ENCODE assay signal across 1 cellular context in the genomic region with DNA sequence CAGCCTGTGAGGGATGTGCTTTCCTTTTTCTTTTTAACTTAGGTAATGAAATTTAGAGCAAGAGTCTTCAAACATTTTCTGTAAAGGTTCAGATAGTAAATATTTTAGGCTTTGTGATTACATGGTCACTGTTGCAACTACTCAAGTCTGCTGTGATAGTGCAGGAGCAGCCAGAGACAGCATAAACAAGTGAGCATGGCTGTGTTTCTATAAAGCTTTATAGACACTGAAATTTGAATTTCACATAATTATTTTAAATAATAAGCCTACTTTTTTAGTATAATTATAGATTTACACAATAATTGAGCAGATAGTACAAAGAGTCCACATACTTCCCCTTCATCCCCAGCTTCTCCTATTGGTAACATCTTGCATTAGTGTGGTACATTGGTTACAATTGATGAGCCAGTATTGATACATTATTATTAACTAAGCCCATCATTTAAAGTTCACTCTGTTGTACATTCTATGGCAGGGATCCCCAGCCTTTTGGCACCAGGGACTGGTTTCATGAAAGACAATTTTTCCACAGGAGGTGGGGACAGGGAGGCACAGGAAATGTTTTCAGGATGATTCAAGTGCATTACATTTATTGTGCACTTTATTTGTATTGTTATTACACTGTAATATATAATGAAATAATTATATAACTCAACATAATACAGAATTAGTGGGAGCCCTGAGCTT.
A peak's percentile ranks its signal among the peaks of the same experiment; 100 is the strongest.
TF ChIP-seq lines count a peak whose summit lies in the region.

No MANE protein-coding gene starts in this region.

TF ChIP-seq in endothelial cell of umbilical vein, 7 proteins besides CTCF, POLR2A, EP300 and RAD21:
- TF ChIP-seq JUN (IDR thresholded peaks at IDR 0.05; ENCODE audit: borderline replicate concordance, insufficient read depth, insufficient read length, low read depth) (peak; percentile 17), POLR2AphosphoS5 (IDR thresholded peaks at IDR 0.05; ENCODE audit: insufficient read depth, low read depth, low read length) (no peak)
